1 cellular context compared by ENCODE assay signal in genomic region chr14:77616454-77617229, GRCh38.
A peak's percentile ranks its signal among the peaks of the same experiment; 100 is the strongest.
TF ChIP-seq lines count a peak whose summit lies in the region.

SPTLC2 (minus strand) TSS chr14:77616637; CDS start chr14:77616579, 58 bp downstream.

TF ChIP-seq in K562, 482 proteins besides CTCF, POLR2A, EP300 and RAD21 (continued from another document and continues in another):
- TF ChIP-seq, protein P1, sequence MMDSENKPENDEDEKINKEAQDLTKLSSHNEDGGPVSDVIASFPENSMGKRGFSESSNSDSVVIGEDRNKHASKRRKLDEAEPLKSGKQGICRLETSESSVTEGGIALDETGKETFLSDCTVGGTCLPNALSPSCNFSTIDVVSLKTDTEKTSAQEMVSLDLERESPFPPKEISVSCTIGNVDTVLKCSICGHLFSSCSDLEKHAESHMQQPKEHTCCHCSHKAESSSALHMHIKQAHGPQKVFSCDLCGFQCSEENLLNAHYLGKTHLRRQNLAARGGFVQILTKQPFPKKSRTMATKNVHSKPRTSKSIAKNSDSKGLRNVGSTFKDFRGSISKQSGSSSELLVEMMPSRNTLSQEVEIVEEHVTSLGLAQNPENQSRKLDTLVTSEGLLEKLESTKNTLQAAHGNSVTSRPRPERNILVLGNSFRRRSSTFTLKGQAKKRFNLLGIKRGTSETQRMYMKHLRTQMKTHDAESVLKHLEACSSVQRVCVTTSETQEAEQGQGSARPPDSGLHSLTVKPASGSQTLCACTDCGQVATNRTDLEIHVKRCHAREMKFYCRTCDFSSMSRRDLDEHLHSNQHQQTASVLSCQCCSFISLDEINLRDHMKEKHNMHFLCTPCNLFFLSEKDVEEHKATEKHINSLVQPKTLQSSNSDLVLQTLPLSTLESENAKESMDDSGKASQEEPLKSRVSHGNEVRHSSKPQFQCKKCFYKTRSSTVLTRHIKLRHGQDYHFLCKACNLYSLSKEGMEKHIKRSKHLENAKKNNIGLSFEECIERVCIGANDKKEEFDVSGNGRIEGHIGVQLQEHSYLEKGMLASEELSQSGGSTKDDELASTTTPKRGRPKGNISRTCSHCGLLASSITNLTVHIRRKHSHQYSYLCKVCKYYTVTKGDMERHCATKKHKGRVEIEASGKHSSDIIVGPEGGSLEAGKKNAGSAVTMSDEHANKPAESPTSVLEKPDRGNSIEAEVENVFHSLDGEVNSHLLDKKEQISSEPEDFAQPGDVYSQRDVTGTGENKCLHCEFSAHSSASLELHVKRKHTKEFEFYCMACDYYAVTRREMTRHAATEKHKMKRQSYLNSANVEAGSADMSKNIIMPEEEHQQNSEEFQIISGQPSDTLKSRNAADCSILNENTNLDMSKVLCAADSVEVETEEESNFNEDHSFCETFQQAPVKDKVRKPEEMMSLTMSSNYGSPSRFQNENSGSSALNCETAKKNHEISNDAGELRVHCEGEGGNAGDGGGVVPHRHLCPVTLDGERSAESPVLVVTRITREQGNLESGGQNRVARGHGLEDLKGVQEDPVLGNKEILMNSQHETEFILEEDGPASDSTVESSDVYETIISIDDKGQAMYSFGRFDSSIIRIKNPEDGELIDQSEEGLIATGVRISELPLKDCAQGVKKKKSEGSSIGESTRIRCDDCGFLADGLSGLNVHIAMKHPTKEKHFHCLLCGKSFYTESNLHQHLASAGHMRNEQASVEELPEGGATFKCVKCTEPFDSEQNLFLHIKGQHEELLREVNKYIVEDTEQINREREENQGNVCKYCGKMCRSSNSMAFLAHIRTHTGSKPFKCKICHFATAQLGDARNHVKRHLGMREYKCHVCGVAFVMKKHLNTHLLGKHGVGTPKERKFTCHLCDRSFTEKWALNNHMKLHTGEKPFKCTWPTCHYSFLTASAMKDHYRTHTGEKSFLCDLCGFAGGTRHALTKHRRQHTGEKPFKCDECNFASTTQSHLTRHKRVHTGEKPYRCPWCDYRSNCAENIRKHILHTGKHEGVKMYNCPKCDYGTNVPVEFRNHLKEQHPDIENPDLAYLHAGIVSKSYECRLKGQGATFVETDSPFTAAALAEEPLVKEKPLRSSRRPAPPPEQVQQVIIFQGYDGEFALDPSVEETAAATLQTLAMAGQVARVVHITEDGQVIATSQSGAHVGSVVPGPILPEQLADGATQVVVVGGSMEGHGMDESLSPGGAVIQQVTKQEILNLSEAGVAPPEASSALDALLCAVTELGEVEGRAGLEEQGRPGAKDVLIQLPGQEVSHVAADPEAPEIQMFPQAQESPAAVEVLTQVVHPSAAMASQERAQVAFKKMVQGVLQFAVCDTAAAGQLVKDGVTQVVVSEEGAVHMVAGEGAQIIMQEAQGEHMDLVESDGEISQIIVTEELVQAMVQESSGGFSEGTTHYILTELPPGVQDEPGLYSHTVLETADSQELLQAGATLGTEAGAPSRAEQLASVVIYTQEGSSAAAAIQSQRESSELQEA (IDR thresholded peaks at IDR 0.05; ENCODE audit: low read depth) = no peak
- TF ChIP-seq NFRKB (IDR thresholded peaks at IDR 0.05; ENCODE audit: low read depth) = no peak
- TF ChIP-seq TCF3 (CRISPR knock-in tag; IDR thresholded peaks at IDR 0.05) = no peak
- TF ChIP-seq SLC30A9 (CRISPR knock-in tag; IDR thresholded peaks at IDR 0.05) = no peak
- peak; percentile 89 for TF ChIP-seq POLR2G (IDR thresholded peaks at IDR 0.05; ENCODE audit: low read depth, low read length)
- no peak for TF ChIP-seq POLR3A (IDR thresholded peaks at IDR 0.05; ENCODE audit: borderline replicate concordance, extremely low read depth, insufficient read depth, insufficient read length)
- TF ChIP-seq, protein P2, sequence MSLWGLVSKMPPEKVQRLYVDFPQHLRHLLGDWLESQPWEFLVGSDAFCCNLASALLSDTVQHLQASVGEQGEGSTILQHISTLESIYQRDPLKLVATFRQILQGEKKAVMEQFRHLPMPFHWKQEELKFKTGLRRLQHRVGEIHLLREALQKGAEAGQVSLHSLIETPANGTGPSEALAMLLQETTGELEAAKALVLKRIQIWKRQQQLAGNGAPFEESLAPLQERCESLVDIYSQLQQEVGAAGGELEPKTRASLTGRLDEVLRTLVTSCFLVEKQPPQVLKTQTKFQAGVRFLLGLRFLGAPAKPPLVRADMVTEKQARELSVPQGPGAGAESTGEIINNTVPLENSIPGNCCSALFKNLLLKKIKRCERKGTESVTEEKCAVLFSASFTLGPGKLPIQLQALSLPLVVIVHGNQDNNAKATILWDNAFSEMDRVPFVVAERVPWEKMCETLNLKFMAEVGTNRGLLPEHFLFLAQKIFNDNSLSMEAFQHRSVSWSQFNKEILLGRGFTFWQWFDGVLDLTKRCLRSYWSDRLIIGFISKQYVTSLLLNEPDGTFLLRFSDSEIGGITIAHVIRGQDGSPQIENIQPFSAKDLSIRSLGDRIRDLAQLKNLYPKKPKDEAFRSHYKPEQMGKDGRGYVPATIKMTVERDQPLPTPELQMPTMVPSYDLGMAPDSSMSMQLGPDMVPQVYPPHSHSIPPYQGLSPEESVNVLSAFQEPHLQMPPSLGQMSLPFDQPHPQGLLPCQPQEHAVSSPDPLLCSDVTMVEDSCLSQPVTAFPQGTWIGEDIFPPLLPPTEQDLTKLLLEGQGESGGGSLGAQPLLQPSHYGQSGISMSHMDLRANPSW (CRISPR knock-in tag; IDR thresholded peaks at IDR 0.05) = no peak
- no peak for TF ChIP-seq KLF6 (CRISPR knock-in tag; IDR thresholded peaks at IDR 0.05; ENCODE audit: borderline replicate concordance)
- TF ChIP-seq BHLHE40 (IDR thresholded peaks at IDR 0.05; ENCODE audit: low read length) = no peak; the same call in 1 of the 2 replicates
- TF ChIP-seq MAFG (tag; conservative IDR thresholded peaks at IDR 0.05) = no peak
- TF ChIP-seq POLR2B (IDR thresholded peaks at IDR 0.05; ENCODE audit: low read depth, partially characterized antibody) = no peak
- no peak for TF ChIP-seq ZNF23 (CRISPR knock-in tag; IDR thresholded peaks at IDR 0.05)
- no peak for TF ChIP-seq CEBPB (tag; IDR thresholded peaks at IDR 0.05)
- TF ChIP-seq HNRNPH1 (optimal IDR thresholded peaks at IDR 0.05; ENCODE audit: low read depth, low read length) = no peak
- TF ChIP-seq POU5F1 (IDR thresholded peaks at IDR 0.05; ENCODE audit: borderline replicate concordance, low read depth, low read length, partially characterized antibody) = no peak
- no peak for TF ChIP-seq SRSF3 (IDR thresholded peaks at IDR 0.05; ENCODE audit: insufficient read depth, low read length)
- no peak for TF ChIP-seq NKRF (IDR thresholded peaks at IDR 0.05; ENCODE audit: borderline replicate concordance)
- peak; percentile 73 for TF ChIP-seq PRDM10 (IDR thresholded peaks at IDR 0.05; ENCODE audit: partially characterized antibody)
- TF ChIP-seq, protein P3, sequence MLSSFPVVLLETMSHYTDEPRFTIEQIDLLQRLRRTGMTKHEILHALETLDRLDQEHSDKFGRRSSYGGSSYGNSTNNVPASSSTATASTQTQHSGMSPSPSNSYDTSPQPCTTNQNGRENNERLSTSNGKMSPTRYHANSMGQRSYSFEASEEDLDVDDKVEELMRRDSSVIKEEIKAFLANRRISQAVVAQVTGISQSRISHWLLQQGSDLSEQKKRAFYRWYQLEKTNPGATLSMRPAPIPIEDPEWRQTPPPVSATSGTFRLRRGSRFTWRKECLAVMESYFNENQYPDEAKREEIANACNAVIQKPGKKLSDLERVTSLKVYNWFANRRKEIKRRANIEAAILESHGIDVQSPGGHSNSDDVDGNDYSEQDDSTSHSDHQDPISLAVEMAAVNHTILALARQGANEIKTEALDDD (IDR thresholded peaks at IDR 0.05) = no peak
- TF ChIP-seq DMBX1 (CRISPR knock-in tag; IDR thresholded peaks at IDR 0.05; ENCODE audit: borderline replicate concordance) = no peak
- TF ChIP-seq POLR3G (IDR thresholded peaks at IDR 0.05; ENCODE audit: extremely low read depth, insufficient read length, insufficient replicate concordance) = no peak
- TF ChIP-seq ERF (CRISPR knock-in tag; IDR thresholded peaks at IDR 0.05) = no peak
- TF ChIP-seq LEF1 (IDR thresholded peaks at IDR 0.05) = no peak
- no peak for TF ChIP-seq RUNX1 (IDR thresholded peaks at IDR 0.05; ENCODE audit: low read depth)
- TF ChIP-seq SFPQ (IDR thresholded peaks at IDR 0.05; ENCODE audit: low read depth, low read length) = no peak
- no peak for TF ChIP-seq CHD4 (IDR thresholded peaks at IDR 0.05; ENCODE audit: insufficient read depth, insufficient replicate concordance, low read depth, low read length, poor library complexity, severe bottlenecking)
- no peak for TF ChIP-seq BCL6 (CRISPR knock-in tag; IDR thresholded peaks at IDR 0.05)
- TF ChIP-seq PHB2 (IDR thresholded peaks at IDR 0.05; ENCODE audit: low read depth) = no peak
- peak; percentile 92 for TF ChIP-seq RBBP5 (IDR thresholded peaks at IDR 0.05; ENCODE audit: borderline replicate concordance, insufficient read depth, low read length, poor library complexity, severe bottlenecking)
- TF ChIP-seq SP1 (CRISPR knock-in tag; IDR thresholded peaks at IDR 0.05) = no peak
- peak; percentile 57 for TF ChIP-seq KDM5B (IDR thresholded peaks at IDR 0.05; ENCODE audit: insufficient replicate concordance, low read depth, low read length)
- TF ChIP-seq CBFA2T2 (conservative IDR thresholded peaks at IDR 0.05) = no peak
- no peak for TF ChIP-seq MCM5 (IDR thresholded peaks at IDR 0.05; ENCODE audit: low read depth)
- TF ChIP-seq, protein P4, sequence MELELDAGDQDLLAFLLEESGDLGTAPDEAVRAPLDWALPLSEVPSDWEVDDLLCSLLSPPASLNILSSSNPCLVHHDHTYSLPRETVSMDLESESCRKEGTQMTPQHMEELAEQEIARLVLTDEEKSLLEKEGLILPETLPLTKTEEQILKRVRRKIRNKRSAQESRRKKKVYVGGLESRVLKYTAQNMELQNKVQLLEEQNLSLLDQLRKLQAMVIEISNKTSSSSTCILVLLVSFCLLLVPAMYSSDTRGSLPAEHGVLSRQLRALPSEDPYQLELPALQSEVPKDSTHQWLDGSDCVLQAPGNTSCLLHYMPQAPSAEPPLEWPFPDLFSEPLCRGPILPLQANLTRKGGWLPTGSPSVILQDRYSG (tag; conservative IDR thresholded peaks at IDR 0.05; ENCODE audit: low read depth) = no peak
- no peak for TF ChIP-seq XRCC5 (IDR thresholded peaks at IDR 0.05; ENCODE audit: low read depth, low read length)
- TF ChIP-seq ZNF212 (CRISPR knock-in tag; IDR thresholded peaks at IDR 0.05) = no peak
- TF ChIP-seq ZNF134 (CRISPR knock-in tag; conservative IDR thresholded peaks at IDR 0.05) = no peak
- no peak for TF ChIP-seq NR0B1 (IDR thresholded peaks at IDR 0.05; ENCODE audit: partially characterized antibody)
- TF ChIP-seq FOXJ2 (tag; IDR thresholded peaks at IDR 0.05) = no peak
